In the genomic region with DNA sequence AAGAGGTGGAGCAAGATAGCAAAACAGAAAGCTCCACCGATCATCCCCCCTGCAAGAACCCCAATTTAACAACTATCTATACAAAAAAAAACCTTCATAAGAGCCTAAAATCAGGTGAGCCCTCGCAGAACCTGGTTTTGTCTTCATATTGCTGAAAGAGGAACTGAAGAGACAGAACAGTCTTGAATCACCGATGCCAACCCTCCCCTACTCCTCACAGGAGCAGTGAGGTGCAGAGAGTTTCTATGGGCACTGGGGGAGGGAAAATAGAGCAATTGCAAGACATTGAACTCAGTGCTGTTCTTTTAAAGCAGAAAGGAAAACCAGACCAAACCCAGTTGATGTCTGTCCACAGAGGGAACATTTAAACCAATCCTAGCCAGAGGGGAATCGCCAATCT, we compare ENCODE assay signal across 28 cellular contexts.
"Had no signal": no experiment of that assay in that cellular context is flagged by ENCODE, and none has a peak within 500 bp of the region (broad histone marks: within the 10 kb centered on the region; RNA-seq: fewer than 3 reads in every experiment).

No MANE protein-coding gene starts in this region.

- H3K36me3 ChIP-seq: neural progenitor cell, ovary, right lobe of liver, sigmoid colon, stomach, thoracic aorta, thyroid gland, tibial nerve, upper lobe of left lung, vagina had no signal

- H3K9ac ChIP-seq: neural progenitor cell, parathyroid adenoma had no signal

- H2AFZ ChIP-seq: neural progenitor cell, parathyroid adenoma had no signal

- H3K79me2 ChIP-seq: parathyroid adenoma had no signal

- H3K9me3 Mint-ChIP-seq: nephron; neural progenitor cell; stimulated activated naive B cell treated with anti-CD40 and anti-IgM and Interleukin-4, amounts not matched to agents 10 μg/mL and 1 μg/mL and 100 μg/mL, for 72 hours; stimulated activated naive CD8-positive, alpha-beta T cell treated with anti-CD3 and anti-CD28 coated beads, Interleukin-15, Interleukin-2, amounts not matched to agents 100 ng/mL and 50 ng/mL, for 24 hours had no signal

- H3K27me3 Mint-ChIP-seq: progenitor cell of endocrine pancreas; stimulated activated naive B cell treated with anti-CD40 and anti-IgM and Interleukin-4, amounts not matched to agents 10 μg/mL and 1 μg/mL and 100 μg/mL, for 72 hours; stimulated activated naive CD8-positive, alpha-beta T cell treated with anti-CD3 and anti-CD28 coated beads, Interleukin-15, Interleukin-2, amounts not matched to agents 100 ng/mL and 50 ng/mL, for 24 hours had no signal

- H3K4me2 ChIP-seq: neural progenitor cell had no signal

- H3K27me3 ChIP-seq: neural progenitor cell, ovary, sigmoid colon, stomach, thyroid gland, upper lobe of left lung, vagina had no signal

- H3K4me3 Mint-ChIP-seq: nephron; neural progenitor cell; stimulated activated effector memory CD8-positive, alpha-beta T cell treated with anti-CD3 and anti-CD28 coated beads, Interleukin-12 subunit alpha, Interleukin-12 subunit beta, amount 100 ng/mL, for 72 hours; stimulated activated naive B cell treated with anti-CD40 and anti-IgM and Interleukin-4, amounts not matched to agents 10 μg/mL and 1 μg/mL and 100 μg/mL, for 72 hours; stimulated activated naive CD8-positive, alpha-beta T cell treated with anti-CD3 and anti-CD28 coated beads, Interleukin-15, Interleukin-2, amounts not matched to agents 100 ng/mL and 50 ng/mL, for 24 hours had no signal

- H3K4me1 Mint-ChIP-seq: nephron; neural progenitor cell; stimulated activated effector memory CD8-positive, alpha-beta T cell treated with anti-CD3 and anti-CD28 coated beads, Interleukin-12 subunit alpha, Interleukin-12 subunit beta, amount 100 ng/mL, for 72 hours; stimulated activated naive B cell treated with anti-CD40 and anti-IgM and Interleukin-4, amounts not matched to agents 10 μg/mL and 1 μg/mL and 100 μg/mL, for 72 hours had no signal

- H3K36me3 Mint-ChIP-seq: neural progenitor cell; stimulated activated effector memory CD8-positive, alpha-beta T cell treated with anti-CD3 and anti-CD28 coated beads, Interleukin-12 subunit alpha, Interleukin-12 subunit beta, amount 100 ng/mL, for 72 hours had no signal

- ATAC-seq: psoas muscle; right cardiac atrium; right lobe of liver; stimulated activated effector memory CD8-positive, alpha-beta T cell treated with anti-CD3 and anti-CD28 coated beads, Interleukin-12 subunit alpha, Interleukin-12 subunit beta, amount 100 ng/mL, for 72 hours; stimulated activated naive B cell treated with anti-CD40 and anti-IgM and Interleukin-4, amounts not matched to agents 10 μg/mL and 1 μg/mL and 100 μg/mL, for 72 hours had no signal

- FAIRE-seq: small intestine, urothelium cell line had no signal

- H3K4me1 ChIP-seq: neural progenitor cell, parathyroid adenoma, psoas muscle, right lobe of liver, sigmoid colon, stomach, thyroid gland, tibial nerve, upper lobe of left lung, vagina had no signal

- DNase-seq: occipital lobe; ovary; posterior cingulate gyrus; psoas muscle; right cardiac atrium; right lobe of liver; sigmoid colon; small intestine; stimulated activated CD4-positive, alpha-beta T cell treated with anti-CD3 and anti-CD28 coated beads, Interleukin-15, amount 100 ng/mL, for 24 hours; stimulated activated CD4-positive, alpha-beta T cell treated with anti-CD3 and anti-CD28 coated beads, Interleukin-2, amount 100 ng/mL, for 24 hours; stimulated activated CD4-positive, alpha-beta T cell treated with anti-CD3 and anti-CD28 coated beads, Interleukin-2, amount 100 ng/mL, for 48 hours; stimulated activated CD4-positive, alpha-beta T cell treated with anti-CD3 and anti-CD28 coated beads, Interleukin-4, amount 100 ng/mL, for 24 hours; stimulated activated naive B cell treated with anti-CD40 and anti-IgM and Interleukin-4, amounts not matched to agents 10 μg/mL and 1 μg/mL and 100 μg/mL, for 72 hours; stimulated activated naive CD4-positive, alpha-beta T cell treated with Interleukin-2 at 50 U/mL for 16 hours; stomach; thyroid gland; trophoblast cell; upper lobe of left lung had no signal

- H3K27ac ChIP-seq: neural progenitor cell, ovary, parathyroid adenoma, psoas muscle, right lobe of liver, sigmoid colon, stomach, thoracic aorta, thyroid gland, tibial nerve, upper lobe of left lung, vagina had no signal

- H3K4me3 ChIP-seq: neural progenitor cell, ovary, psoas muscle, right lobe of liver, sigmoid colon, stomach, thoracic aorta, thyroid gland, tibial nerve, upper lobe of left lung, vagina had no signal

- H3K9me3 ChIP-seq: ovary, psoas muscle, right lobe of liver, sigmoid colon, stomach, thoracic aorta, thyroid gland, tibial nerve, upper lobe of left lung, vagina had no signal
